14 cellular contexts compared by ENCODE assay signal in the genomic region with DNA sequence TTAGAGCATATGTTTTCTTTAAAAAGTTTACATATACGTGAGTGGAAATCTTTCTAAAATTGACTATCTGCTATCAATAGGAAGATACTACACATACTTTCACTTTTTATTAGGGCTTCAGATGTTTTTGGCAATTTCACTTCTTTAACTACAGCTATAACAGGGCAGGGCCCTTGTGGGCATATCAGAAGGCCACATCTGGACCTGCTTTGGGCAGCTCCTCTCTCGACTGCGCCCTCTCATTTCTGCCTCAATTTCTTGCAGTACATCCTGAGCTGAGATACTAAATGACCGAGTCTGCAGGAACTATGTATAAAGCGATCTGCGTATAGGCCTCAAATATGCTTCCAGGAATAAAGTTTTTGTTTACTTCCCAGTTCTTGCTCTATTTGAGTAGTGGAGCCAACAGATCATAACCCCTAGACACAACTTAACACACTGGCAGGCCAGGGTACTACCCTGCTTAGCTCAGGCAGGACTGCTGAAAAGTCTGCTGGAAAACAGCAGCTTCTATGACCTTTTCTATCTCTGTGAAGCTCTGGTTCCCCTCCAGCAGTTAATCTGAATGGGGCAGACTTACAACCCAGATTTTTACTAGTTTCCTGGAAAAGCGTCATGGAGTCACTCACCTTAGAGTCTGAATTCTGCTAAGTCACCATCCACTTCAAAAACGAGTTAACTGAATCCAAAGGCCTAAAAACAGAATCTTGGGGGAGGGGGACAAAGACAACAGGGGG. TPM values are rescaled to one million over a fixed set of nuclear protein-coding genes. Genes with fewer than 3 reads are reported as not detected.
A peak's percentile ranks its signal among the peaks of the same experiment; 100 is the strongest.
DNase-seq lines count a peak whose midpoint lies in the region; ATAC-seq and TF ChIP-seq lines count a peak whose summit lies in the region.
"Had no signal": no experiment of that assay in that cellular context is flagged by ENCODE, and none has a peak within 500 bp of the region (broad histone marks: within the 10 kb centered on the region; RNA-seq: fewer than 3 reads in every experiment).

No MANE protein-coding gene starts in this region.

- H3K4me1 ChIP-seq in ACC112 (ENCODE audit: control insufficient read depth, insufficient read depth, low read length, unreplicated experiment) (no peaks in the 10 kb centered on the region), ovary (ENCODE audit: insufficient read depth) (peaks cover 3% of the 10 kb centered on the region)
- H3K4me1 ChIP-seq: uterus had no signal

- H3K27ac ChIP-seq in ACC112 (ENCODE audit: low read depth, low read length) (no peak overlapping the region), dorsolateral prefrontal cortex (peak overlapping the region in 20 of 59 donors; percentile 5 to 68 (median 38)), ovary (no peak overlapping the region)
- H3K27ac ChIP-seq: HL-60 had no signal

- ATAC-seq in HG02852 (IDR thresholded peaks at IDR 0.05; ENCODE audit: unreplicated experiment) (peak; percentile 38), natural killer cell (peak in 2 of 3 donors; percentile 9 to 29)

- H3K36me3 ChIP-seq in ACC112 (ENCODE audit: insufficient read depth, low read length) (no peaks in the 10 kb centered on the region), ovary (no peaks in the 10 kb centered on the region)
- H3K36me3 ChIP-seq: uterus had no signal

- peak overlapping the region; percentile 57 for H3K27ac Mint-ChIP-seq in dendritic cell treated with granulocyte-macrophage colony-stimulating factor and Interleukin-4, amounts not matched to agents 40 ng/mL and 50 ng/mL, for 4 days
- H3K27ac Mint-ChIP-seq in natural killer cell = peak overlapping the region; percentile 60 to 75

- TF ChIP-seq CTCF in natural killer cell (IDR thresholded peaks at IDR 0.05) = no peak
- no peak for TF ChIP-seq CTCF in dorsolateral prefrontal cortex (IDR thresholded peaks at IDR 0.05 in 54 of 56, conservative IDR thresholded peaks at IDR 0.05 in 2 of 56; ENCODE audit: low read depth in 1 of 56, partially characterized antibody in 56 of 56)
- TF ChIP-seq CTCF in ovary (IDR thresholded peaks at IDR 0.05) = no peak

- H3K27me3 ChIP-seq in ACC112 (ENCODE audit: insufficient read depth, low read length) (no peaks in the 10 kb centered on the region), dorsolateral prefrontal cortex (no peaks in the 10 kb centered on the region), ovary (no peaks in the 10 kb centered on the region)
- H3K27me3 ChIP-seq: uterus had no signal

- DNase-seq in natural killer cell (no peak), dorsolateral prefrontal cortex (no peak), HuH-7 (ENCODE audit: low spot score) (no peak), ovary (no peak)
- DNase-seq in stimulated activated CD4-positive, alpha-beta T cell treated with anti-CD3 and anti-CD28 coated beads, Interleukin-2, amount 100 ng/mL, for 24 hours = no peak
- DNase-seq: AML-193, NCI-H1048, NCI-H524, SHP77, uterus had no signal

- no peaks in the 10 kb centered on the region for H3K9me3 Mint-ChIP-seq in dendritic cell treated with granulocyte-macrophage colony-stimulating factor and Interleukin-4, amounts not matched to agents 40 ng/mL and 50 ng/mL, for 4 days
- H3K9me3 Mint-ChIP-seq in natural killer cell = no peaks in the 10 kb centered on the region

- 74 to 82% (median 82%) methylated on average over 8 of the region's 8 CpGs for WGBS in ovary, 3 donors

- intact Hi-C loops in dendritic cell treated with granulocyte-macrophage colony-stimulating factor and Interleukin-4, amounts not matched to agents 40 ng/mL and 50 ng/mL, for 4 days (cut with micrococcal nuclease) = no loop called here
- intact Hi-C loops in natural killer cell (cut with micrococcal nuclease) = no loop called here
- intact Hi-C loops in dorsolateral prefrontal cortex (cut with DNase I) = loop anchor here in 1 of 2 donors (10.0 kb wide), 1 partner anchor 193 kb away; no protein-coding TSS in a partner anchor
- intact Hi-C loops in ovary (cut with DNase I) = no loop called here

- no peak for TF ChIP-seq EP300 in ovary (IDR thresholded peaks at IDR 0.05)

- peaks cover 11% of the 10 kb centered on the region for H3K36me3 Mint-ChIP-seq in dendritic cell treated with granulocyte-macrophage colony-stimulating factor and Interleukin-4, amounts not matched to agents 40 ng/mL and 50 ng/mL, for 4 days (ENCODE audit: low read depth)
- H3K36me3 Mint-ChIP-seq in natural killer cell = no peaks in the 10 kb centered on the region

- H3K4me3 ChIP-seq in ACC112 (ENCODE audit: low read depth, low read length) (peak overlapping the region; percentile 50), dorsolateral prefrontal cortex (peak overlapping the region in 3 of 59 donors; percentile 7 to 37 (median 17)), ovary (no peak overlapping the region)
- H3K4me3 ChIP-seq: uterus had no signal

- no peaks in the 10 kb centered on the region for H3K27me3 Mint-ChIP-seq in dendritic cell treated with granulocyte-macrophage colony-stimulating factor and Interleukin-4, amounts not matched to agents 40 ng/mL and 50 ng/mL, for 4 days
- H3K27me3 Mint-ChIP-seq in natural killer cell (ENCODE audit: low read depth in 2 of 2) = no peaks in the 10 kb centered on the region

- peak overlapping the region; percentile 41 for H3K4me3 Mint-ChIP-seq in dendritic cell treated with granulocyte-macrophage colony-stimulating factor and Interleukin-4, amounts not matched to agents 40 ng/mL and 50 ng/mL, for 4 days
- peak overlapping the region; percentile 18 for H3K4me3 Mint-ChIP-seq in natural killer cell

- no peaks in the 10 kb centered on the region for H3K9me3 ChIP-seq in ovary
- H3K9me3 ChIP-seq: uterus had no signal

- H3K4me1 Mint-ChIP-seq in dendritic cell treated with granulocyte-macrophage colony-stimulating factor and Interleukin-4, amounts not matched to agents 40 ng/mL and 50 ng/mL, for 4 days (ENCODE audit: low read depth) = peaks cover 60% of the 10 kb centered on the region
- peaks cover 50 to 63% of the 10 kb centered on the region in 2 donors for H3K4me1 Mint-ChIP-seq in natural killer cell

- peak overlapping the region; percentile 17 for H2AFZ ChIP-seq in ACC112 (ENCODE audit: low read length, unreplicated experiment)

- H3K79me2 ChIP-seq in ACC112 (ENCODE audit: control insufficient read depth, insufficient read depth, low read length, unreplicated experiment) = peaks cover 18% of the 10 kb centered on the region

- no peak for TF ChIP-seq POLR2A in ovary (IDR thresholded peaks at IDR 0.05)

RNA-seq across cellular contexts. Expression of a gene that starts 12.7 kb away (rescaled TPM):
- total RNA-seq in natural killer cell = 10 to 100 TPM; 39.0 to 52.7 (median 39.2) TPM
- 100 to 1,000 TPM in 3 of 120 experiments, 10 to 100 TPM in 117; 28.3 to 113 (median 64.6) TPM for total RNA-seq in dorsolateral prefrontal cortex
- total RNA-seq in ovary = 10 to 100 TPM; 17.8 to 42.8 (median 29.4) TPM
- polyA plus RNA-seq in ovary = 10 to 100 TPM in 1 of 2 donors, 1 to 10 TPM in 1; 9.0 to 50.4 TPM
